27 cellular contexts compared by ENCODE assay signal in the genomic region with DNA sequence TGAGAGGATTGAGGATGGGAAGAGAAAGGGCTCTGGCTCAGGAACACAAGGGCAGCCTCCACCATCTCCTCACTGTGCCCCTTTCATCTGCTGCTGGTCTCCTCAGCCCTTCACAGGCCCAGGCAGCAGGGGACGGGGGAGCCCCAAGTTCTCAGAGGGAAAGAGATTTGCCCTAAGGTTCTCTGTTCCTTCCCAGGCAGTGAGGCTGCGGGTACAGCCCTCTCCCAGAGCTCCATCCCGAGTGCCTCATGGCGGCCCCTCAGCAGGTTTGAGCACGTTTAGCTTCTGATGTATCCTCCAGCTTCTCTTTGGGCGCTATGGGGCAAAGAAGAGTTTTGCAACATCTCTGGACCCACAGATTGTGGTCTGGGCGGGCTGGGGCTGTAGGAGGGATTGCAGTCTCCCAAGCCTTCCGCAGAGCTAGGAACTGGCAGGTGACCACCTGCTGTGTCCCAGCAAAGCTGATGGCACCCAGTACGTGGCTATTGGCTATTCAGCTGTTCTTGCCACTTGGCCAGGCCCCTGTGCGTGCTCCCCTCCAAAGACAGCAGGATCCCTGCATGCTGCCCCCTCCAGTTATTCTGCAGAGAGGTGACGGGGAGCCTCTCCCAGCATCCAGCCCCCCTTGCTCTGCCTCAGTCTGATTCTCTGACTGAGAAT. TPM values are rescaled to one million over a fixed set of nuclear protein-coding genes. Genes with fewer than 3 reads are reported as not detected.
"Had no signal": no experiment of that assay in that cellular context is flagged by ENCODE, and none has a peak within 500 bp of the region (broad histone marks: within the 10 kb centered on the region; RNA-seq: fewer than 3 reads in every experiment).

No MANE protein-coding gene starts in this region.

- H3K27me3 ChIP-seq: brain microvascular endothelial cell had no signal

- H3K9me3 Mint-ChIP-seq: activated CD8-positive, alpha-beta T cell treated with anti-CD3 and anti-CD28 coated beads for 36 hours; activated T-cell treated with anti-CD3 and anti-CD28 coated beads, Interleukin-2, amount 50 U/mL, for 4 hours; activated T-helper 17 cell treated with anti-CD3 and anti-CD28 coated beads, Interleukin-2, amount 50 U/mL, for 72 hours; T-helper 2 cell treated with Interferon-gamma antibody and Interleukin-4, amounts not matched to agents 5 μg/mL and 100 μg/mL, for 36 hours had no signal

- H3K4me3 Mint-ChIP-seq: activated CD8-positive, alpha-beta T cell treated with anti-CD3 and anti-CD28 coated beads for 36 hours; activated T-cell treated with anti-CD3 and anti-CD28 coated beads, Interleukin-2, amount 50 U/mL, for 4 hours; activated T-helper 17 cell treated with anti-CD3 and anti-CD28 coated beads, Interleukin-2, amount 50 U/mL, for 72 hours; effector memory CD8-positive, alpha-beta T cell; T-helper 17 cell; T-helper 2 cell treated with Interferon-gamma antibody and Interleukin-4, amounts not matched to agents 5 μg/mL and 100 μg/mL, for 36 hours had no signal

- H3K36me3 ChIP-seq: brain microvascular endothelial cell, esophagus muscularis mucosa, gastrocnemius medialis had no signal

- H3K27ac ChIP-seq: brain microvascular endothelial cell, esophagus muscularis mucosa, foreskin keratinocyte, gastrocnemius medialis had no signal

- H3K27ac Mint-ChIP-seq: activated CD8-positive, alpha-beta T cell treated with anti-CD3 and anti-CD28 coated beads for 36 hours; activated naive CD4-positive, alpha-beta T cell treated with anti-CD3 and anti-CD28 coated beads, Interleukin-2, amount 50 U/mL, for 72 hours; activated T-helper 17 cell treated with anti-CD3 and anti-CD28 coated beads, Interleukin-2, amount 50 U/mL, for 72 hours; effector memory CD8-positive, alpha-beta T cell; T-helper 17 cell; T-helper 2 cell treated with Interferon-gamma antibody and Interleukin-4, amounts not matched to agents 5 μg/mL and 100 μg/mL, for 36 hours had no signal

- H3K9me3 ChIP-seq: gastrocnemius medialis had no signal

- H3K4me1 Mint-ChIP-seq: activated T-helper 17 cell treated with anti-CD3 and anti-CD28 coated beads, Interleukin-2, amount 50 U/mL, for 72 hours; T-helper 17 cell had no signal

- H3K4me3 ChIP-seq: esophagus muscularis mucosa, gastrocnemius medialis had no signal

- H3K36me3 Mint-ChIP-seq: activated naive CD4-positive, alpha-beta T cell treated with anti-CD3 and anti-CD28 coated beads, Interleukin-2, amount 50 U/mL, for 72 hours had no signal

- DNase-seq: activated CD4-positive, alpha-beta T cell treated with anti-CD3 and anti-CD28 coated beads for 48 hours; activated CD4-positive, alpha-beta T cell treated with anti-CD3 and anti-CD28 coated beads, Interleukin-2, amount 50 U/mL, for 1 hour; activated CD4-positive, alpha-beta T cell treated with anti-CD3 and anti-CD28 coated beads, Interleukin-2, amount 50 U/mL, for 48 hours; activated CD8-positive, alpha-beta memory T cell treated with anti-CD3 and anti-CD28 coated beads for 24 hours; activated CD8-positive, alpha-beta T cell treated with anti-CD3 and anti-CD28 coated beads for 36 hours; activated effector memory CD4-positive, alpha-beta T cell treated with Interleukin-2 at 50 U/mL for 16 hours; activated gamma-delta T cell treated with Interleukin-2 at 50 U/mL for 16 hours; activated naive CD4-positive, alpha-beta T cell treated with Interleukin-2 at 50 U/mL for 16 hours; activated T-cell treated with anti-CD3 and anti-CD28 coated beads, Interleukin-2, amount 50 U/mL, for 4 hours; amniotic stem cell; anterior cingulate cortex; brain microvascular endothelial cell; cortex of kidney; dermis blood vessel endothelial cell; effector CD4-positive, alpha-beta T cell; effector memory CD8-positive, alpha-beta T cell; erythroblast; foreskin keratinocyte; gastrocnemius medialis; T-helper 1 cell; T-helper 17 cell; T1000 had no signal

- H3K4me1 ChIP-seq: foreskin keratinocyte, gastrocnemius medialis had no signal

RNA-seq across cellular contexts. Expression of a gene that starts 10.1 kb away (rescaled TPM):
- total RNA-seq: bronchial epithelial cell, dermis blood vessel endothelial cell, esophagus muscularis mucosa, gastrocnemius medialis had no signal
